In genomic region chr4:140681201-140681600, GRCh38 we compare ENCODE assay signal across 26 cellular contexts.
"Had no signal": no experiment of that assay in that cellular context is flagged by ENCODE, and none has a peak within 500 bp of the region (broad histone marks: within the 10 kb centered on the region; RNA-seq: fewer than 3 reads in every experiment).

No MANE protein-coding gene starts in this region.

- H2AFZ ChIP-seq: hepatocyte, neural progenitor cell had no signal

- H3K9me3 Mint-ChIP-seq: naive thymus-derived CD8-positive, alpha-beta T cell; nephron; neural progenitor cell; stimulated activated effector memory CD8-positive, alpha-beta T cell treated with anti-CD3 and anti-CD28 coated beads, Interleukin-12 subunit alpha, Interleukin-12 subunit beta, amount 100 ng/mL, for 72 hours; stimulated activated naive CD8-positive, alpha-beta T cell treated with anti-CD3 and anti-CD28 coated beads, Interleukin-15, amount 100 ng/mL, for 72 hours had no signal

- H3K27ac Mint-ChIP-seq: naive thymus-derived CD8-positive, alpha-beta T cell; nephron; neural progenitor cell; stimulated activated effector memory CD8-positive, alpha-beta T cell treated with anti-CD3 and anti-CD28 coated beads, Interleukin-12 subunit alpha, Interleukin-12 subunit beta, amount 100 ng/mL, for 72 hours; stimulated activated naive CD8-positive, alpha-beta T cell treated with anti-CD3 and anti-CD28 coated beads, Interleukin-15, amount 100 ng/mL, for 72 hours had no signal

- DNase-seq: islet precursor cell; left ventricle myocardium inferior; mesenchymal stem cell; naive thymus-derived CD8-positive, alpha-beta T cell; occipital lobe; ovary; retina; right cardiac atrium; stimulated activated CD4-positive, alpha-beta T cell treated with anti-CD3 and anti-CD28 coated beads, Interleukin-12 subunit alpha, Interleukin-12 subunit beta, amount 100 ng/mL, for 4 hours; stimulated activated CD4-positive, alpha-beta T cell treated with anti-CD3 and anti-CD28 coated beads, Interleukin-15, amount 100 ng/mL, for 24 hours; stimulated activated CD4-positive, alpha-beta T cell treated with anti-CD3 and anti-CD28 coated beads, Interleukin-4, amount 100 ng/mL, for 24 hours; stimulated activated naive CD4-positive, alpha-beta T cell treated with Interleukin-2 at 50 U/mL for 16 hours; stimulated activated naive CD8-positive, alpha-beta T cell treated with anti-CD3 and anti-CD28 coated beads, Interleukin-15, amount 100 ng/mL, for 72 hours; substantia nigra; upper lobe of left lung had no signal

- H3K9ac ChIP-seq: neural progenitor cell had no signal

- H3K4me1 Mint-ChIP-seq: naive thymus-derived CD8-positive, alpha-beta T cell; nephron had no signal

- H3K4me2 ChIP-seq: hepatocyte, neural progenitor cell had no signal

- ATAC-seq: naive thymus-derived CD8-positive, alpha-beta T cell; right cardiac atrium; sciatic nerve; stimulated activated effector memory CD8-positive, alpha-beta T cell treated with anti-CD3 and anti-CD28 coated beads, Interleukin-12 subunit alpha, Interleukin-12 subunit beta, amount 100 ng/mL, for 72 hours; stimulated activated naive CD8-positive, alpha-beta T cell treated with anti-CD3 and anti-CD28 coated beads, Interleukin-15, amount 100 ng/mL, for 72 hours had no signal

- H3K4me3 ChIP-seq: hepatocyte, left ventricle myocardium inferior, lung, neural progenitor cell, ovary, skin epidermis, tibial nerve, upper lobe of left lung, vagina had no signal

- H3K27me3 ChIP-seq: hepatocyte, neural progenitor cell, neutrophil, ovary, tibial nerve, upper lobe of left lung, vagina had no signal

- H3K4me1 ChIP-seq: neural progenitor cell, tibial nerve, upper lobe of left lung, vagina had no signal

- H3K4me3 Mint-ChIP-seq: naive thymus-derived CD8-positive, alpha-beta T cell; nephron; neural progenitor cell; stimulated activated effector memory CD8-positive, alpha-beta T cell treated with anti-CD3 and anti-CD28 coated beads, Interleukin-12 subunit alpha, Interleukin-12 subunit beta, amount 100 ng/mL, for 72 hours; stimulated activated naive CD8-positive, alpha-beta T cell treated with anti-CD3 and anti-CD28 coated beads, Interleukin-15, amount 100 ng/mL, for 72 hours had no signal

- H3K36me3 Mint-ChIP-seq: naive thymus-derived CD8-positive, alpha-beta T cell; stimulated activated effector memory CD8-positive, alpha-beta T cell treated with anti-CD3 and anti-CD28 coated beads, Interleukin-12 subunit alpha, Interleukin-12 subunit beta, amount 100 ng/mL, for 72 hours had no signal

- H3K36me3 ChIP-seq: neural progenitor cell, neutrophil, ovary had no signal

- H3K27me3 Mint-ChIP-seq: progenitor cell of endocrine pancreas had no signal

- H3K27ac ChIP-seq: hepatocyte, left ventricle myocardium inferior, neural progenitor cell, neutrophil, ovary, skin epidermis, tibial nerve, upper lobe of left lung, vagina had no signal

- H3K9me3 ChIP-seq: left ventricle myocardium inferior, neutrophil, ovary, tibial nerve, upper lobe of left lung, vagina had no signal
